ENCODE assay signal across 17 cellular contexts in the genomic region with DNA sequence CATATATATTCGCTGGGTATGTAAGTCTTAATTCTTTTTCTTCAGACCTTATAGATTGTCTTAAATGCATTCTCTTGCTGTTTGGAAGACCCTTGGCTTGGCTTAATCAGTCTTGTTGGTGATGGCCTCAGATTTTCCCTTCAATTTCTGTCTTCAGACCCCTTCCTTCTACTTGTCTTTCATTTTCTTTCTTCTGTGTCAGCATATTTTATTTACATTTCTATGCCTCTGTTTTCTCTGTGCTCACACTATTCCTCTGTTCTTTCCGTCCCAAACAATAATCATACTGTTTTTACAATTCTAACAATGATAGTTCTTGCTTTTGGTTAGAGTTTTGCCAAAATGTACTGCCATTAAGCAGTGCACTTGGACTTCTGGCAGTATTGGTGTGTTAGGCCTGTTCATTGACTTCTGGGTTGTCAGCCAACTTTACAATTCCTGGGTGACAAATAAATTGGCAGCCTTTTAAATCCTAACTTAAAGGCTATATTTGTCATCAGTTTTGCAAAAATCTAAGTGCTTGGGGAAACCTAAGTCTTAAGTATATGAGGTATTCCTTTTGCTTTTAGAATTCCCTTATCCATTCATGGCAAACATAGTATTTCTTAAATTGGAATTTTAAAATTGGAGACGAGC. TPM values are rescaled to one million over a fixed set of nuclear protein-coding genes. Genes with fewer than 3 reads are reported as not detected.
DNase-seq lines count a peak whose midpoint lies in the region; ATAC-seq and TF ChIP-seq lines count a peak whose summit lies in the region.
"Had no signal": no experiment of that assay in that cellular context is flagged by ENCODE, and none has a peak within 500 bp of the region (broad histone marks: within the 10 kb centered on the region; RNA-seq: fewer than 3 reads in every experiment).

No MANE protein-coding gene starts in this region.

- H3K4me2 ChIP-seq in SK-N-SH = peak overlapping the region; percentile 71
- H3K4me2 ChIP-seq: neural progenitor cell had no signal

- intact Hi-C loops in cardiac septum (cut with DNase I) = no loop called here
- intact Hi-C loops in naive thymus-derived CD4-positive, alpha-beta T cell (cut with micrococcal nuclease) = loop anchor here (2.0 to 10.0 kb wide), 3 partner anchors 135 to 1641 kb away; no protein-coding TSS in a partner anchor

- H3K4me3 ChIP-seq in SK-N-SH (ENCODE audit: low read depth in 2 of 2, low read length in 1 of 2) = peak overlapping the region in 1 of 2 experiments; percentile 40; a peak in 2 of 4 replicates
- no peak overlapping the region for H3K4me3 ChIP-seq in naive thymus-derived CD4-positive, alpha-beta T cell (ENCODE audit: low read length)
- H3K4me3 ChIP-seq: neural progenitor cell had no signal

- TF ChIP-seq CTCF in SK-N-SH (IDR thresholded peaks at IDR 0.05) = no peak
- TF ChIP-seq CTCF in chondrocyte (IDR thresholded peaks at IDR 0.05) = no peak

- H3K27me3 Mint-ChIP-seq in chondrocyte (ENCODE audit: low read depth) = no peaks in the 10 kb centered on the region
- no peaks in the 10 kb centered on the region for H3K27me3 Mint-ChIP-seq in naive thymus-derived CD4-positive, alpha-beta T cell

- H3K4me1 ChIP-seq in SK-N-SH (ENCODE audit: control insufficient read depth in 1 of 2, insufficient read depth in 2 of 2, low read depth in 1 of 2, low read length in 1 of 2) = peaks cover 0 to 36% of the 10 kb centered on the region in 2 experiments; a peak in 3 of 4 replicates
- no peaks in the 10 kb centered on the region for H3K4me1 ChIP-seq in naive thymus-derived CD4-positive, alpha-beta T cell (ENCODE audit: control insufficient read depth in 2 of 2, insufficient read depth in 2 of 2, low read length in 2 of 2)
- H3K4me1 ChIP-seq: neural progenitor cell had no signal

- no peak for TF ChIP-seq EP300 in SK-N-SH (IDR thresholded peaks at IDR 0.05; ENCODE audit: borderline replicate concordance in 1 of 2, low read depth in 1 of 2, low read length in 1 of 2)

- 49% methylated on average over 3 of the region's 3 CpGs for WGBS in SK-N-SH (ENCODE audit: low lambda C conversion rate)

- H3K36me3 ChIP-seq in SK-N-SH (replicated peaks in 1 of 2; ENCODE audit: control insufficient read depth in 1 of 2, insufficient read depth in 2 of 2, low read length in 1 of 2) = peaks cover 0 to 21% of the 10 kb centered on the region in 2 experiments
- H3K36me3 ChIP-seq in naive thymus-derived CD4-positive, alpha-beta T cell (ENCODE audit: control insufficient read depth in 2 of 3, insufficient read depth in 3 of 3, low read length in 3 of 3) = no peaks in the 10 kb centered on the region
- H3K36me3 ChIP-seq: neural progenitor cell had no signal

- H4K20me1 ChIP-seq in SK-N-SH (ENCODE audit: insufficient read depth) = peaks cover 9% of the 10 kb centered on the region

- H3K9me3 ChIP-seq in SK-N-SH = no peaks in the 10 kb centered on the region; the same call in 1 of the 2 replicates
- no peaks in the 10 kb centered on the region for H3K9me3 ChIP-seq in naive thymus-derived CD4-positive, alpha-beta T cell (ENCODE audit: control insufficient read depth in 2 of 3, low read length in 3 of 3)

- H3K9me3 Mint-ChIP-seq in chondrocyte (ENCODE audit: low read depth) = peaks cover 7% of the 10 kb centered on the region
- peaks cover 0 to 3% (median 0%) of the 10 kb centered on the region in 11 donors for H3K9me3 Mint-ChIP-seq in naive thymus-derived CD4-positive, alpha-beta T cell

- H3K9ac ChIP-seq in SK-N-SH = peak overlapping the region; percentile 17; the same call in 1 of the 2 replicates
- H3K9ac ChIP-seq: neural progenitor cell had no signal

- H3K79me2 ChIP-seq in SK-N-SH (ENCODE audit: insufficient read depth) = peaks cover 91% of the 10 kb centered on the region

- peak overlapping the region; percentile 96 for H3K27ac Mint-ChIP-seq in chondrocyte (ENCODE audit: unreplicated experiment)
- H3K27ac Mint-ChIP-seq in naive thymus-derived CD4-positive, alpha-beta T cell = peak overlapping the region in 1 of 9 donors; percentile 17
- H3K27ac Mint-ChIP-seq: endodermal cell, neural progenitor cell had no signal

- peak overlapping the region; percentile 5 to 99; a peak in 3 of 4 replicates for H3K27ac ChIP-seq in SK-N-SH (ENCODE audit: low read depth in 2 of 2, low read length in 1 of 2)
- H3K27ac ChIP-seq in naive thymus-derived CD4-positive, alpha-beta T cell (ENCODE audit: low read depth, low read length) = no peak overlapping the region
- H3K27ac ChIP-seq: 22Rv1, HL-60, neural progenitor cell, WERI-Rb-1 had no signal

- peaks cover 35% of the 10 kb centered on the region for H3F3A ChIP-seq in SK-N-SH (replicated peaks; ENCODE audit: insufficient read depth)

- POLR2A ChIA-PET in SK-N-SH (lab: Yijun Ruan, JAX) = no interaction called here
- POLR2A ChIA-PET in naive thymus-derived CD4-positive, alpha-beta T cell (lab: Charles Lee) = no interaction called here

- DNase-seq in SK-N-SH (no peak), chondrocyte (ENCODE audit: low spot score) (no peak), medulla oblongata (ENCODE audit: extremely low spot score) (peak; percentile 16), cardiac septum (ENCODE audit: low spot score) (no peak), NCI-H1694 (lab: John Stamatoyannopoulos, UW) (no peak), inferior parietal cortex (ENCODE audit: extremely low spot score) (no peak)
- DNase-seq in naive thymus-derived CD4-positive, alpha-beta T cell = no peak
- DNase-seq: activated T-cell treated with anti-CD3 and anti-CD28 coated beads for 4 hours; DMS 273 treated with DMSO at 0.1 percent for 48 hours; endodermal cell; NCI-H345; stimulated activated naive CD4-positive, alpha-beta T cell; WERI-Rb-1 had no signal

- peaks cover 3% of the 10 kb centered on the region for H3K36me3 Mint-ChIP-seq in chondrocyte (ENCODE audit: low read depth)
- peaks cover 1 to 20% (median 5%) of the 10 kb centered on the region in 5 donors for H3K36me3 Mint-ChIP-seq in naive thymus-derived CD4-positive, alpha-beta T cell

- TF ChIP-seq RAD21 in SK-N-SH (IDR thresholded peaks at IDR 0.05; ENCODE audit: low read length) = no peak

- peak overlapping the region; percentile 27 for H3K4me3 Mint-ChIP-seq in chondrocyte (ENCODE audit: unreplicated experiment)
- H3K4me3 Mint-ChIP-seq in naive thymus-derived CD4-positive, alpha-beta T cell = no peak overlapping the region
- H3K4me3 Mint-ChIP-seq: endodermal cell, neural progenitor cell had no signal

- no peak overlapping the region for H2AFZ ChIP-seq in SK-N-SH (ENCODE audit: low read depth)
- H2AFZ ChIP-seq: neural progenitor cell had no signal

- H3K27me3 ChIP-seq in SK-N-SH (ENCODE audit: insufficient read depth) = no peaks in the 10 kb centered on the region
- H3K27me3 ChIP-seq in naive thymus-derived CD4-positive, alpha-beta T cell (ENCODE audit: control insufficient read depth in 2 of 2, insufficient read depth in 2 of 2, low read length in 2 of 2) = no peaks in the 10 kb centered on the region
- H3K27me3 ChIP-seq: neural progenitor cell had no signal

- no peaks in the 10 kb centered on the region for H3K9me2 ChIP-seq in SK-N-SH

- H3K4me1 Mint-ChIP-seq in chondrocyte (ENCODE audit: low read depth) = peaks cover 21% of the 10 kb centered on the region
- H3K4me1 Mint-ChIP-seq in naive thymus-derived CD4-positive, alpha-beta T cell = peaks cover 11 to 41% (median 37%) of the 10 kb centered on the region in 7 donors
- H3K4me1 Mint-ChIP-seq: neural progenitor cell had no signal

- CTCF ChIA-PET in SK-N-SH (lab: Yijun Ruan, JAX) = interaction anchor here (1.6 to 4.5 kb wide), 3 partner anchors 106 to 187 kb away, joined by 8 to 24 read pairs (median 9); no protein-coding TSS in a partner anchor
- CTCF ChIA-PET in naive thymus-derived CD4-positive, alpha-beta T cell (lab: Charles Lee) = no interaction called here

- no peak for ATAC-seq in SK-N-SH treated with all-trans-retinoic acid at 6 μM for 48 hours
- ATAC-seq in naive thymus-derived CD4-positive, alpha-beta T cell = no peak

TF ChIP-seq in SK-N-SH, 30 proteins besides CTCF, POLR2A, EP300 and RAD21 (continues in another document):
- no peak for TF ChIP-seq GATA2 (CRISPR knock-in tag; IDR thresholded peaks at IDR 0.05)
- TF ChIP-seq, protein P1, sequence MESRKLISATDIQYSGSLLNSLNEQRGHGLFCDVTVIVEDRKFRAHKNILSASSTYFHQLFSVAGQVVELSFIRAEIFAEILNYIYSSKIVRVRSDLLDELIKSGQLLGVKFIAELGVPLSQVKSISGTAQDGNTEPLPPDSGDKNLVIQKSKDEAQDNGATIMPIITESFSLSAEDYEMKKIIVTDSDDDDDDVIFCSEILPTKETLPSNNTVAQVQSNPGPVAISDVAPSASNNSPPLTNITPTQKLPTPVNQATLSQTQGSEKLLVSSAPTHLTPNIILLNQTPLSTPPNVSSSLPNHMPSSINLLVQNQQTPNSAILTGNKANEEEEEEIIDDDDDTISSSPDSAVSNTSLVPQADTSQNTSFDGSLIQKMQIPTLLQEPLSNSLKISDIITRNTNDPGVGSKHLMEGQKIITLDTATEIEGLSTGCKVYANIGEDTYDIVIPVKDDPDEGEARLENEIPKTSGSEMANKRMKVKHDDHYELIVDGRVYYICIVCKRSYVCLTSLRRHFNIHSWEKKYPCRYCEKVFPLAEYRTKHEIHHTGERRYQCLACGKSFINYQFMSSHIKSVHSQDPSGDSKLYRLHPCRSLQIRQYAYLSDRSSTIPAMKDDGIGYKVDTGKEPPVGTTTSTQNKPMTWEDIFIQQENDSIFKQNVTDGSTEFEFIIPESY (IDR thresholded peaks at IDR 0.05; ENCODE audit: borderline replicate concordance, low read depth) = no peak

TF ChIP-seq in SK-N-SH treated with all-trans-retinoic acid at 6 μM for 48 hours, 23 proteins besides CTCF, POLR2A, EP300 and RAD21 (continues in another document):
- TF ChIP-seq ZNF8 (CRISPR knock-in tag; IDR thresholded peaks at IDR 0.05) = no peak
- no peak for TF ChIP-seq POU6F1 (CRISPR knock-in tag; IDR thresholded peaks at IDR 0.05; ENCODE audit: borderline replicate concordance, low read depth)

RNA-seq across cellular contexts. Expression of gene SRFBP1, which starts 8.0 kb away (rescaled TPM):
- 1.6 and 2.4 TPM in 2 replicates for polyA plus RNA-seq in SK-N-SH (2012; rRNA removed)
- 2.6 and 3.5 TPM in 2 replicates for polyA plus RNA-seq in SK-N-SH (2012; cell fraction: cytosol; rRNA removed)
- polyA plus RNA-seq in SK-N-SH (2012; cell fraction: nucleus; rRNA removed) = 1.1 and 2.7 TPM in 2 replicates
- 9.0 to 11.8 TPM (median 9.1 TPM) in 3 replicates for total RNA-seq in chondrocyte
- 6.5 TPM for total RNA-seq in cardiac septum
- total RNA-seq in naive thymus-derived CD4-positive, alpha-beta T cell = 10 to 100 TPM in 3 of 5 experiments, 1 to 10 TPM in 2; 7.5 to 14.5 (median 11.8) TPM
- 10 to 100 TPM; 11.8 to 13.3 TPM for polyA plus RNA-seq in naive thymus-derived CD4-positive, alpha-beta T cell
